Comparison of ENCODE assay signal across 17 cellular contexts in the genomic region with DNA sequence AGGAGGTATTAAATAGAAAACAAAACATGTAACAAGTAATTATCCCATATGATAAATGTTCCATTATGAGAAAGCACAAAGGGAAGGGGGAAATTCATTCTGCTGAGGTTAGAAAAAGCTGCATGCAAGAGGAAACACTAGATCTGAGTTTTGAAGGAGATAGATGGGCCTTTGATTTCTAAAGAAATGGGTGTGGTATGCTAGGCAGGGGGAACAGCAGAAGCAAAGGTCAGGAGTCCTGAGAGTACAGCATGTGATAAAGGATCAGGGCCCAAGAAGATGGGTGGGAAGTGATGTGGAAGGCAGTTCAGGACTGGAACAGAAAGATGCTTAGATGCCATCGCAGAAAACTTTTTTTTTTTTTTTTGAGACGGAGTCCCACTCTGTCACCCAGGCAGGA.
DNase-seq lines count a peak whose midpoint lies in the region; ATAC-seq and TF ChIP-seq lines count a peak whose summit lies in the region.
"Had no signal": no experiment of that assay in that cellular context is flagged by ENCODE, and none has a peak within 500 bp of the region (broad histone marks: within the 10 kb centered on the region; RNA-seq: fewer than 3 reads in every experiment).

No MANE protein-coding gene starts in this region.

- no peak for TF ChIP-seq EP300 in sigmoid colon (IDR thresholded peaks at IDR 0.05)

- DNase-seq in osteoblast (ENCODE audit: insufficient read length, low spot score, missing footprints) (no peak), NCI-H1105 (lab: John Stamatoyannopoulos, UW) (no peak), immature natural killer cell (no peak), sigmoid colon (no peak)
- DNase-seq: DMS79, NCI-H187 treated with DMSO at 0.1 percent for 48 hours, SIG-M5 had no signal

- H3K9ac ChIP-seq in KMS-11 = no peak overlapping the region
- H3K9ac ChIP-seq: SK-N-SH had no signal

- H2AFZ ChIP-seq in ACC112 (ENCODE audit: low read length, unreplicated experiment) (peak overlapping the region; percentile 39), KMS-11 (ENCODE audit: low read depth) (peak overlapping the region; percentile 66; the same call in 1 of the 2 replicates), osteoblast (ENCODE audit: low read length) (peak overlapping the region; percentile 36)

- H3K27me3 Mint-ChIP-seq in dendritic cell treated with granulocyte-macrophage colony-stimulating factor and Interleukin-4, amounts not matched to agents 40 ng/mL and 50 ng/mL, for 4 days = peaks cover 2% of the 10 kb centered on the region
- H3K27me3 Mint-ChIP-seq in immature natural killer cell (ENCODE audit: low read depth in 3 of 3) = peaks cover 2 to 9% (median 4%) of the 10 kb centered on the region in 3 donors

- H3K4me3 Mint-ChIP-seq in dendritic cell treated with granulocyte-macrophage colony-stimulating factor and Interleukin-4, amounts not matched to agents 40 ng/mL and 50 ng/mL, for 4 days = no peak overlapping the region
- H3K4me3 Mint-ChIP-seq in immature natural killer cell = no peak overlapping the region
- H3K4me3 Mint-ChIP-seq: B cell; CD8-positive, alpha-beta memory T cell had no signal

- H3K79me2 ChIP-seq in ACC112 (ENCODE audit: control insufficient read depth, insufficient read depth, low read length, unreplicated experiment) (no peaks in the 10 kb centered on the region), KMS-11 (ENCODE audit: insufficient read depth, low read depth) (no peaks in the 10 kb centered on the region), osteoblast (ENCODE audit: insufficient read depth, low read length) (no peaks in the 10 kb centered on the region)

- TF ChIP-seq CTCF in KMS-11 (conservative IDR thresholded peaks at IDR 0.05; ENCODE audit: low read depth, low read length) (no peak), osteoblast (IDR thresholded peaks at IDR 0.05; ENCODE audit: extremely low read depth, low read depth, low read length) (no peak), sigmoid colon (IDR thresholded peaks at IDR 0.05) (no peak)

- no peaks in the 10 kb centered on the region for H4K20me1 ChIP-seq in KMS-11 (ENCODE audit: insufficient read depth)
- no peaks in the 10 kb centered on the region for H4K20me1 ChIP-seq in osteoblast (ENCODE audit: insufficient read depth, low read length)

- H3K27me3 ChIP-seq in ACC112 (ENCODE audit: insufficient read depth, low read length) (no peaks in the 10 kb centered on the region), KMS-11 (ENCODE audit: insufficient read depth, low read depth) (no peaks in the 10 kb centered on the region), osteoblast (ENCODE audit: insufficient read depth, low read length) (no peaks in the 10 kb centered on the region), sigmoid colon (no peaks in the 10 kb centered on the region)

- no peak for TF ChIP-seq POLR2A in sigmoid colon (IDR thresholded peaks at IDR 0.05)

- H3K27ac Mint-ChIP-seq in dendritic cell treated with granulocyte-macrophage colony-stimulating factor and Interleukin-4, amounts not matched to agents 40 ng/mL and 50 ng/mL, for 4 days = peak overlapping the region; percentile 61
- no peak overlapping the region for H3K27ac Mint-ChIP-seq in immature natural killer cell
- H3K27ac Mint-ChIP-seq: B cell; CD8-positive, alpha-beta memory T cell had no signal

- no peak overlapping the region for H3K4me2 ChIP-seq in KMS-11
- no peak overlapping the region for H3K4me2 ChIP-seq in osteoblast (ENCODE audit: insufficient read depth, low read length)
- H3K4me2 ChIP-seq: SK-N-SH had no signal

- peaks cover 11% of the 10 kb centered on the region for H3K36me3 Mint-ChIP-seq in dendritic cell treated with granulocyte-macrophage colony-stimulating factor and Interleukin-4, amounts not matched to agents 40 ng/mL and 50 ng/mL, for 4 days (ENCODE audit: low read depth)
- H3K36me3 Mint-ChIP-seq in immature natural killer cell = no peaks in the 10 kb centered on the region
- H3K36me3 Mint-ChIP-seq: CD8-positive, alpha-beta memory T cell had no signal

- H3K27ac ChIP-seq in ACC112 (ENCODE audit: low read depth, low read length) (no peak overlapping the region), KMS-11 (no peak overlapping the region), osteoblast (ENCODE audit: low read depth, low read length) (no peak overlapping the region), sigmoid colon (no peak overlapping the region)
- H3K27ac ChIP-seq: C4-2B, HL-60 had no signal

- intact Hi-C loops in dendritic cell treated with granulocyte-macrophage colony-stimulating factor and Interleukin-4, amounts not matched to agents 40 ng/mL and 50 ng/mL, for 4 days (cut with micrococcal nuclease) = loop anchor here (1.0 to 2.0 kb wide), 3 partner anchors 183 to 667 kb away; no protein-coding TSS in a partner anchor
- intact Hi-C loops in sigmoid colon (cut with DNase I) = loop anchor here (5.0 kb wide), 1 partner anchor 646 kb away; no protein-coding TSS in a partner anchor

- H3K9me3 Mint-ChIP-seq in dendritic cell treated with granulocyte-macrophage colony-stimulating factor and Interleukin-4, amounts not matched to agents 40 ng/mL and 50 ng/mL, for 4 days = peaks cover 14% of the 10 kb centered on the region
- H3K9me3 Mint-ChIP-seq in immature natural killer cell = no peaks in the 10 kb centered on the region

- ATAC-seq in GM19467 (IDR thresholded peaks at IDR 0.05; ENCODE audit: unreplicated experiment) = no peak

- H3K4me3 ChIP-seq in ACC112 (ENCODE audit: low read depth, low read length) (no peak overlapping the region), KMS-11 (IDR thresholded peaks at IDR 0.05; ENCODE audit: insufficient read depth, low read depth, low read length) (no peak overlapping the region), osteoblast (ENCODE audit: insufficient read depth, low read length) (no peak overlapping the region), sigmoid colon (no peak overlapping the region)
- H3K4me3 ChIP-seq: GM12878 had no signal

- H3K9me3 ChIP-seq in osteoblast (ENCODE audit: low read depth, low read length) = no peaks in the 10 kb centered on the region
- no peaks in the 10 kb centered on the region for H3K9me3 ChIP-seq in sigmoid colon
- H3K9me3 ChIP-seq: SK-N-SH had no signal

- H3K36me3 ChIP-seq in ACC112 (ENCODE audit: insufficient read depth, low read length) = no peaks in the 10 kb centered on the region
- no peaks in the 10 kb centered on the region for H3K36me3 ChIP-seq in KMS-11 (ENCODE audit: insufficient read depth)
- H3K36me3 ChIP-seq in osteoblast (ENCODE audit: insufficient read depth, low read length) = no peaks in the 10 kb centered on the region
- H3K36me3 ChIP-seq in sigmoid colon = no peaks in the 10 kb centered on the region

- 90 to 91% methylated on average over 2 of the region's 2 CpGs for WGBS in sigmoid colon, 2 donors

- H3K4me1 ChIP-seq in ACC112 (ENCODE audit: control insufficient read depth, insufficient read depth, low read length, unreplicated experiment) (peaks cover 15% of the 10 kb centered on the region), KMS-11 (ENCODE audit: low read depth, poor library complexity, severe bottlenecking) (peaks cover 23% of the 10 kb centered on the region), osteoblast (ENCODE audit: insufficient read depth, low read length) (peaks cover 18% of the 10 kb centered on the region), sigmoid colon (peaks cover 0 to 19% (median 7%) of the 10 kb centered on the region in 4 donors)

- H3K4me1 Mint-ChIP-seq in dendritic cell treated with granulocyte-macrophage colony-stimulating factor and Interleukin-4, amounts not matched to agents 40 ng/mL and 50 ng/mL, for 4 days (ENCODE audit: low read depth) = peaks cover 20% of the 10 kb centered on the region
- no peaks in the 10 kb centered on the region for H3K4me1 Mint-ChIP-seq in immature natural killer cell
